In the genomic region with DNA sequence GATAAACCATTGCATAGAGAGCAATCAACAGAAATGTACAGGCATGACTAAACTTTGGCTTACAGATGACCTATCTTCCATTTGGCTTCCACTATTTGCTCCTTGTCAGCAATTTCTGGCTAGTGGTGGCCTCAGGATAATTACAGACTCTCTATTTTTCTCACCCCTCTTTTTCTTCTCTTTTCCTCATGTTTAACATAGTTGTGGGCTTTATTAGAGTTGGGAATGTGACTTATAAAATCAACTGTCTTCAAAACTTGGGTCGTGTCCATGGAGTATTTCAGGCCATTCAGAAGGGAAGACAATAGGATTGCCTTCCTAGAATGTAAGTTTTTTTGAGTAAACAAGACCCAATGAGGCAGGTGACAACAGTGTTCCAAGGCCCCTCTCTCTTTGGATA, we compare ENCODE assay signal across 21 cellular contexts.
A peak's percentile ranks its signal among the peaks of the same experiment; 100 is the strongest.
DNase-seq lines count a peak whose midpoint lies in the region; ATAC-seq and TF ChIP-seq lines count a peak whose summit lies in the region.
"Had no signal": no experiment of that assay in that cellular context is flagged by ENCODE, and none has a peak within 500 bp of the region (broad histone marks: within the 10 kb centered on the region; RNA-seq: fewer than 3 reads in every experiment).

No MANE protein-coding gene starts in this region.

- H3K9me3 Mint-ChIP-seq in effector memory CD8-positive, alpha-beta T cell: no peaks in the 10 kb centered on the region
- H3K9me3 Mint-ChIP-seq: activated T-cell treated with anti-CD3 and anti-CD28 coated beads, Interleukin-2, amount 50 U/mL, for 4 hours; central memory CD8-positive, alpha-beta T cell; endodermal cell; nephron progenitor cell had no signal

- H3K79me2 ChIP-seq in KMS-11 (ENCODE audit: insufficient read depth, low read depth): no peaks in the 10 kb centered on the region

- no peaks in the 10 kb centered on the region for H3K27me3 ChIP-seq in KMS-11 (ENCODE audit: insufficient read depth, low read depth)
- H3K27me3 ChIP-seq: BE2C, gastroesophageal sphincter, Peyer's patch, right atrium auricular region had no signal

- peak overlapping the region; percentile 49 for H3K4me2 ChIP-seq in KMS-11

- TF ChIP-seq CTCF in KMS-11 (conservative IDR thresholded peaks at IDR 0.05; ENCODE audit: low read depth, low read length): no peak
- TF ChIP-seq CTCF in cardiac fibroblast (IDR thresholded peaks at IDR 0.05; ENCODE audit: low read depth, low read length): no peak

- no peaks in the 10 kb centered on the region for H3K36me3 Mint-ChIP-seq in effector memory CD8-positive, alpha-beta T cell (ENCODE audit: insufficient read depth)
- H3K36me3 Mint-ChIP-seq: activated naive CD8-positive, alpha-beta T cell had no signal

- no peaks in the 10 kb centered on the region for H3K36me3 ChIP-seq in KMS-11 (ENCODE audit: insufficient read depth)
- H3K36me3 ChIP-seq: BE2C, gastroesophageal sphincter, Peyer's patch, right atrium auricular region had no signal

- DNase-seq in AG08395 (ENCODE audit: low spot score) (peak; percentile 62), cardiac fibroblast (ENCODE audit: low read depth in 2 of 2) (peak; percentile 18 to 70), kidney tubule cell (ENCODE audit: low spot score) (peak; percentile 22)
- no peak for DNase-seq in effector memory CD8-positive, alpha-beta T cell
- DNase-seq: activated CD4-positive, alpha-beta T cell treated with anti-CD3 and anti-CD28 coated beads, Interleukin-2, amount 50 U/mL, for 4 hours; activated T-cell treated with anti-CD3 and anti-CD28 coated beads, Interleukin-2, amount 50 U/mL, for 4 hours; BE2C; endodermal cell; NCI-H1105; nephron progenitor cell; Peyer's patch; stimulated activated CD4-positive, alpha-beta T cell treated with anti-CD3 and anti-CD28 coated beads, Interleukin-1b, Interleukin-23, amount 100 ng/mL, for 48 hours had no signal

- peak overlapping the region; percentile 8; the same call in 1 of the 2 replicates for H3K9ac ChIP-seq in KMS-11

- H3K4me1 Mint-ChIP-seq in effector memory CD8-positive, alpha-beta T cell (ENCODE audit: low read depth in 2 of 2): no peaks in the 10 kb centered on the region
- H3K4me1 Mint-ChIP-seq: central memory CD8-positive, alpha-beta T cell had no signal

- peak overlapping the region; percentile 10; the same call in 1 of the 2 replicates for H2AFZ ChIP-seq in KMS-11 (ENCODE audit: low read depth)

- no peak for ATAC-seq in HG03457 (IDR thresholded peaks at IDR 0.05; ENCODE audit: unreplicated experiment)
- ATAC-seq in HG03045 (IDR thresholded peaks at IDR 0.05; ENCODE audit: unreplicated experiment): no peak
- no peak for ATAC-seq in effector memory CD8-positive, alpha-beta T cell (replicated peaks)
- ATAC-seq in HG02884 (IDR thresholded peaks at IDR 0.05; ENCODE audit: unreplicated experiment): no peak
- ATAC-seq: activated T-cell treated with anti-CD3 and anti-CD28 coated beads, Interleukin-2, amount 50 U/mL, for 4 hours; gastroesophageal sphincter had no signal

- H3K27ac ChIP-seq in KMS-11: peak overlapping the region; percentile 76
- H3K27ac ChIP-seq: gastroesophageal sphincter, Peyer's patch had no signal

- peak overlapping the region; percentile 81 for H3K4me3 ChIP-seq in KMS-11 (IDR thresholded peaks at IDR 0.05; ENCODE audit: insufficient read depth, low read depth, low read length)
- no peak overlapping the region for H3K4me3 ChIP-seq in cardiac fibroblast (replicated peaks in 1 of 2; ENCODE audit: low read depth in 2 of 2, low read length in 2 of 2)
- H3K4me3 ChIP-seq: gastroesophageal sphincter, lung, Peyer's patch, right atrium auricular region had no signal

- H4K20me1 ChIP-seq in KMS-11 (ENCODE audit: insufficient read depth): no peaks in the 10 kb centered on the region

- no peak overlapping the region for H3K4me3 Mint-ChIP-seq in effector memory CD8-positive, alpha-beta T cell
- H3K4me3 Mint-ChIP-seq: activated naive CD8-positive, alpha-beta T cell; activated T-cell treated with anti-CD3 and anti-CD28 coated beads, Interleukin-2, amount 50 U/mL, for 4 hours; central memory CD8-positive, alpha-beta T cell; endodermal cell; nephron progenitor cell had no signal

- H3K27me3 Mint-ChIP-seq in effector memory CD8-positive, alpha-beta T cell: no peaks in the 10 kb centered on the region
- H3K27me3 Mint-ChIP-seq: central memory CD8-positive, alpha-beta T cell had no signal

- H3K27ac Mint-ChIP-seq in effector memory CD8-positive, alpha-beta T cell: no peak overlapping the region
- H3K27ac Mint-ChIP-seq: activated naive CD8-positive, alpha-beta T cell; endodermal cell had no signal

- peaks cover 88% of the 10 kb centered on the region for H3K4me1 ChIP-seq in KMS-11 (ENCODE audit: low read depth, poor library complexity, severe bottlenecking)
- H3K4me1 ChIP-seq: Peyer's patch had no signal

Comparison
In these comparisons a context has a peak if more than half of its experiments do, and no peak if none do; other contexts are left out.
1. DNase-seq: peak in AG08395 (single experiment), cardiac fibroblast (2 of 2) and kidney tubule cell (single experiment); none in effector memory CD8-positive, alpha-beta T cell (0 of 3).